ENCODE assay signal across 8 cellular contexts in the genomic region with DNA sequence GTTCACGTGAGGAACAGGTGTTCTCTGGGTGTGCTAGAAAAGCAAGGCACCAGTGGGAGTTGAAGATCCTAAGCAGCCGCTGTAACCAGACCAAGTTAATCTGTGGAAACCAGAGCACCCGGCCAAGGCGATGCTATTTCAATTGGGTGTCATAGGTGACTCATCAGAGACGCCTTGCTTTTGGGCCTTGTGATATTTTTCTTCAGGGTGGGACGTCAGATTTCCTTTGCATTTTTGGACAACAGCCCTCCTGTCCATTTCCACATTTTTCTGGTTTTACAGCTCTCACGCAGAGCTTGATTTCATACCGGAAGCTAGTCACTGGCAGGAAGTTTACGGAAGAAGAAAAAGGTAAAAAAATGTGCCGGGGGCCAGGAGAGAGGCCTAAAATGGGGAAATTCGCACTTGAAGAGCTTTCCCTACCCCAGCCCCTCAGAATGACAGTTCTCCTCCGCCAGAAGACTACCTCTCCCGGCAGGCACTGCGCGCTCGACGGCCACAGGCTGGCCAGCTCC. TPM values are rescaled to one million over a fixed set of nuclear protein-coding genes. Genes with fewer than 3 reads are reported as not detected.
DNase-seq lines count a peak whose midpoint lies in the region; ATAC-seq and TF ChIP-seq lines count a peak whose summit lies in the region.

No MANE protein-coding gene starts in this region.

- H3K36me3 ChIP-seq in testis (ENCODE audit: low read depth, missing control alignments) = no peaks in the 10 kb centered on the region

- no peak for TF ChIP-seq POLR2A in testis (IDR thresholded peaks at IDR 0.05)

- no peaks in the 10 kb centered on the region for H3K9me3 ChIP-seq in testis

- H3K27ac ChIP-seq in testis = peak overlapping the region in 1 of 2 donors; percentile 54

- ATAC-seq in activated naive CD8-positive, alpha-beta T cell treated with anti-CD3 and anti-CD28 coated beads, Interleukin-2, amount 10 ng/mL, durations not matched to agents 7 days and 5 days (ENCODE audit: low read depth) = no peak
- ATAC-seq in GM18498 (IDR thresholded peaks at IDR 0.05; ENCODE audit: unreplicated experiment) (no peak), GM18519 (IDR thresholded peaks at IDR 0.05; ENCODE audit: low FRiP score, unreplicated experiment) (no peak), HG03565 (IDR thresholded peaks at IDR 0.05; ENCODE audit: unreplicated experiment) (no peak)

- TF ChIP-seq CTCF in testis (IDR thresholded peaks at IDR 0.05) = no peak

- peak; percentile 17 for DNase-seq in stimulated activated CD4-positive, alpha-beta T cell treated with anti-CD3 and anti-CD28 coated beads, Interleukin-15, amount 100 ng/mL, for 24 hours
- no peak for DNase-seq in stimulated activated CD4-positive, alpha-beta T cell treated with anti-CD3 and anti-CD28 coated beads, Interleukin-4, amount 100 ng/mL, for 4 hours
- DNase-seq in activated naive CD8-positive, alpha-beta T cell treated with anti-CD3 and anti-CD28 coated beads, Interleukin-2, amount 10 ng/mL, durations not matched to agents 7 days and 5 days = no peak
- no peak for DNase-seq in immature natural killer cell
- DNase-seq in testis = peak; percentile 25

- H3K4me1 ChIP-seq in testis = no peaks in the 10 kb centered on the region

- peaks cover 15% of the 10 kb centered on the region for H3K4me1 Mint-ChIP-seq in activated naive CD8-positive, alpha-beta T cell treated with anti-CD3 and anti-CD28 coated beads, Interleukin-2, amount 10 ng/mL, durations not matched to agents 7 days and 5 days
- peaks cover 16 to 26% of the 10 kb centered on the region in 2 donors for H3K4me1 Mint-ChIP-seq in immature natural killer cell

- H3K36me3 Mint-ChIP-seq in activated naive CD8-positive, alpha-beta T cell treated with anti-CD3 and anti-CD28 coated beads, Interleukin-2, amount 10 ng/mL, durations not matched to agents 7 days and 5 days = no peaks in the 10 kb centered on the region
- H3K36me3 Mint-ChIP-seq in immature natural killer cell = no peaks in the 10 kb centered on the region

- no peaks in the 10 kb centered on the region for H3K9me3 Mint-ChIP-seq in activated naive CD8-positive, alpha-beta T cell treated with anti-CD3 and anti-CD28 coated beads, Interleukin-2, amount 10 ng/mL, durations not matched to agents 7 days and 5 days
- H3K9me3 Mint-ChIP-seq in immature natural killer cell = no peaks in the 10 kb centered on the region

- intact Hi-C loops in testis (cut with DNase I; ENCODE audit: low total_unique reads) = no loop called here

- POLR2A ChIA-PET in activated naive CD8-positive, alpha-beta T cell treated with anti-CD3 and anti-CD28 coated beads, Interleukin-2, amount 10 ng/mL, durations not matched to agents 7 days and 5 days (lab: Charles Lee) = interaction anchor here (0.5 to 2.2 kb wide), 6 partner anchors 11 to 657 kb away, joined by 3 to 17 read pairs (median 5); partner anchors contain the start of gene SUCLG2

- peak overlapping the region; percentile 89 for H3K27ac Mint-ChIP-seq in activated naive CD8-positive, alpha-beta T cell treated with anti-CD3 and anti-CD28 coated beads, Interleukin-2, amount 10 ng/mL, durations not matched to agents 7 days and 5 days
- H3K27ac Mint-ChIP-seq in immature natural killer cell = peak overlapping the region; percentile 80 to 89 (median 82)

- peaks cover 24% of the 10 kb centered on the region for H3K27me3 Mint-ChIP-seq in activated naive CD8-positive, alpha-beta T cell treated with anti-CD3 and anti-CD28 coated beads, Interleukin-2, amount 10 ng/mL, durations not matched to agents 7 days and 5 days
- peaks cover 2 to 19% (median 4%) of the 10 kb centered on the region in 3 donors for H3K27me3 Mint-ChIP-seq in immature natural killer cell (ENCODE audit: low read depth in 3 of 3)

- H3K4me3 Mint-ChIP-seq in activated naive CD8-positive, alpha-beta T cell treated with anti-CD3 and anti-CD28 coated beads, Interleukin-2, amount 10 ng/mL, durations not matched to agents 7 days and 5 days = peak overlapping the region; percentile 89
- H3K4me3 Mint-ChIP-seq in immature natural killer cell = peak overlapping the region; percentile 88 to 93 (median 91)

- whole genome bisulfite sequencing in testis, 2 donors = 5 to 10% methylated on average over 16 to 17 of the region's 17 CpGs

- peak overlapping the region; percentile 33 to 84 for H3K4me3 ChIP-seq in testis

- no peaks in the 10 kb centered on the region for H3K27me3 ChIP-seq in testis

RNA-seq across cellular contexts. Expression of gene KBTBD8, which starts 0.5 kb away (rescaled TPM):
- total RNA-seq in activated naive CD8-positive, alpha-beta T cell treated with anti-CD3 and anti-CD28 coated beads, Interleukin-2, amount 10 ng/mL, durations not matched to agents 7 days and 5 days = 1 to 10 TPM; 6.2 to 9.2 TPM
- polyA plus RNA-seq in immature natural killer cell (1 to 10 TPM; 2.8 to 4.0 (median 3.0) TPM), testis (ENCODE audit: insufficient read depth, low read depth, low replicate concordance) (8.4 TPM)
- total RNA-seq in testis = 10 to 100 TPM in 1 of 2 donors, 1 to 10 TPM in 1; 10.0 to 12.2 TPM

Comparison
In these comparisons a context has a peak if more than half of its experiments do, and no peak if none do; other contexts are left out.
1. DNase-seq: peak in stimulated activated CD4-positive, alpha-beta T cell treated with anti-CD3 and anti-CD28 coated beads, Interleukin-15, amount 100 ng/mL, for 24 hours (single experiment) and testis (single experiment); none in stimulated activated CD4-positive, alpha-beta T cell treated with anti-CD3 and anti-CD28 coated beads, Interleukin-4, amount 100 ng/mL, for 4 hours (0 of 2), activated naive CD8-positive, alpha-beta T cell treated with anti-CD3 and anti-CD28 coated beads, Interleukin-2, amount 10 ng/mL, durations not matched to agents 7 days and 5 days (single experiment) and immature natural killer cell (0 of 3).